In genomic region chr3:188929138-188929537, GRCh38 we compare ENCODE assay signal across 15 cellular contexts.
DNase-seq lines count a peak whose midpoint lies in the region; ATAC-seq and TF ChIP-seq lines count a peak whose summit lies in the region.
"Had no signal": no experiment of that assay in that cellular context is flagged by ENCODE, and none has a peak within 500 bp of the region (broad histone marks: within the 10 kb centered on the region; RNA-seq: fewer than 3 reads in every experiment).

No MANE protein-coding gene starts in this region.

- TF ChIP-seq EP300 in stomach (IDR thresholded peaks at IDR 0.05) = no peak

- no peaks in the 10 kb centered on the region for H3K4me1 ChIP-seq in stomach
- H3K4me1 ChIP-seq in CD4-positive, alpha-beta memory T cell (ENCODE audit: insufficient read depth, low read length) = no peaks in the 10 kb centered on the region

- H3K36me3 ChIP-seq in brain microvascular endothelial cell (replicated peaks) = no peaks in the 10 kb centered on the region
- no peaks in the 10 kb centered on the region for H3K36me3 ChIP-seq in stomach
- H3K36me3 ChIP-seq in CD4-positive, alpha-beta memory T cell (ENCODE audit: insufficient read depth, low read length) = no peaks in the 10 kb centered on the region
- H3K36me3 ChIP-seq: tibial nerve had no signal

- no peak for TF ChIP-seq POLR2A in stomach (IDR thresholded peaks at IDR 0.05)

- no peaks in the 10 kb centered on the region for H3K27me3 ChIP-seq in AG04450 (ENCODE audit: control insufficient read depth, insufficient read depth, low read length)
- no peaks in the 10 kb centered on the region for H3K27me3 ChIP-seq in brain microvascular endothelial cell (replicated peaks)
- H3K27me3 ChIP-seq in stomach = no peaks in the 10 kb centered on the region
- H3K27me3 ChIP-seq in CD4-positive, alpha-beta memory T cell (ENCODE audit: insufficient read depth, low read length) = no peaks in the 10 kb centered on the region
- H3K27me3 ChIP-seq: tibial nerve had no signal

- intact Hi-C loops in stomach (cut with DNase I; ENCODE audit: low total_unique reads) = no loop called here
- intact Hi-C loops in CD4-positive, alpha-beta memory T cell (cut with micrococcal nuclease) = no loop called here

- no peaks in the 10 kb centered on the region for H3K9me3 ChIP-seq in AG04450 (ENCODE audit: control insufficient read depth, insufficient read depth, low read length)
- no peaks in the 10 kb centered on the region for H3K9me3 ChIP-seq in stomach
- H3K9me3 ChIP-seq in CD4-positive, alpha-beta memory T cell (ENCODE audit: control insufficient read depth in 1 of 2, low read length in 2 of 2) = no peaks in the 10 kb centered on the region
- H3K9me3 ChIP-seq: tibial nerve had no signal

- peak; percentile 15; the same call in 1 of the 2 replicates for TF ChIP-seq CTCF in AG04450 (IDR thresholded peaks at IDR 0.05; ENCODE audit: low read depth, low read length)
- TF ChIP-seq CTCF in HFFc6 (IDR thresholded peaks at IDR 0.05) = peak; percentile 31; the same call in 1 of the 2 replicates
- peak; percentile 53 for TF ChIP-seq CTCF in brain microvascular endothelial cell (IDR thresholded peaks at IDR 0.05; ENCODE audit: low read depth, low read length, missing control alignments)
- no peak for TF ChIP-seq CTCF in stomach (IDR thresholded peaks at IDR 0.05)

- no peak overlapping the region for H3K27ac Mint-ChIP-seq in HFFc6
- H3K27ac Mint-ChIP-seq in CD4-positive, alpha-beta memory T cell = no peak overlapping the region

- H3K27ac ChIP-seq in AG04450 (ENCODE audit: low read depth, low read length) (no peak overlapping the region), brain microvascular endothelial cell (no peak overlapping the region), stomach (no peak overlapping the region)
- H3K27ac ChIP-seq in CD4-positive, alpha-beta memory T cell (ENCODE audit: low read depth, low read length) = no peak overlapping the region
- H3K27ac ChIP-seq: tibial nerve had no signal

- no peak overlapping the region for H3K4me3 Mint-ChIP-seq in HFFc6
- no peak overlapping the region for H3K4me3 Mint-ChIP-seq in CD4-positive, alpha-beta memory T cell

- H3K4me1 Mint-ChIP-seq in HFFc6 (ENCODE audit: low read depth) = peaks cover 5% of the 10 kb centered on the region; the same call in 1 of the 2 replicates
- H3K4me1 Mint-ChIP-seq in CD4-positive, alpha-beta memory T cell = peaks cover 0 to 2% (median 0%) of the 10 kb centered on the region in 4 donors
- H3K4me1 Mint-ChIP-seq: naive B cell had no signal

- peaks cover 2% of the 10 kb centered on the region; the same call in 1 of the 2 replicates for H3K27me3 Mint-ChIP-seq in HFFc6 (ENCODE audit: insufficient read depth)
- no peaks in the 10 kb centered on the region for H3K27me3 Mint-ChIP-seq in CD4-positive, alpha-beta memory T cell

- no peak for ATAC-seq in HG02840 (IDR thresholded peaks at IDR 0.05; ENCODE audit: low FRiP score, unreplicated experiment)

- POLR2A ChIA-PET in AG04450 (lab: Yijun Ruan, JAX) = no interaction called here
- POLR2A ChIA-PET in CD4-positive, alpha-beta memory T cell (lab: Charles Lee; ENCODE audit: partially characterized antibody) = no interaction called here

- H3K4me3 ChIP-seq in AG04450 (ENCODE audit: low read depth, low read length) = no peak overlapping the region
- no peak overlapping the region for H3K4me3 ChIP-seq in brain microvascular endothelial cell (ENCODE audit: low read depth, low read length)
- no peak overlapping the region for H3K4me3 ChIP-seq in stomach
- no peak overlapping the region for H3K4me3 ChIP-seq in CD4-positive, alpha-beta memory T cell (ENCODE audit: low read length in 2 of 2)
- H3K4me3 ChIP-seq: tibial nerve had no signal

- H3K36me3 Mint-ChIP-seq in HFFc6 (ENCODE audit: low read depth) = no peaks in the 10 kb centered on the region
- no peaks in the 10 kb centered on the region for H3K36me3 Mint-ChIP-seq in CD4-positive, alpha-beta memory T cell
- H3K36me3 Mint-ChIP-seq: naive B cell had no signal

- no peak for DNase-seq in AG04450 (ENCODE audit: low read depth, low spot score)
- DNase-seq in HFFc6 = no peak
- no peak for DNase-seq in brain microvascular endothelial cell
- DNase-seq in islet precursor cell = peak; percentile 58
- DNase-seq in stomach = no peak
- no peak for DNase-seq in CD4-positive, alpha-beta memory T cell
- no peak for DNase-seq in hippocampal formation (lab: John Stamatoyannopoulos, UW)
- DNase-seq: activated CD4-positive, alpha-beta T cell treated with anti-CD3 and anti-CD28 coated beads, Interleukin-2, amount 50 U/mL, for 48 hours; foreskin fibroblast; HCEC 1CT; naive B cell; NCI-H1436; stimulated activated CD4-positive, alpha-beta T cell treated with anti-CD3 and anti-CD28 coated beads, Interleukin-4, amount 100 ng/mL, for 1 hour had no signal

- in situ Hi-C loops in brain microvascular endothelial cell (cut with HindIII; ENCODE audit: low pct_ligation_motif_present, low sequenced_read_pairs) = no loop called here

- WGBS in stomach, 5 donors = 30 to 54% (median 38%) methylated on average over 2 of the region's 2 CpGs

- CTCF ChIA-PET in AG04450 (lab: Charles Lee) = no interaction called here
- CTCF ChIA-PET in CD4-positive, alpha-beta memory T cell (lab: Charles Lee; ENCODE audit: partially characterized antibody) = interaction anchor here (1.0 kb wide), 1 partner anchor 1189 kb away, joined by 3 read pairs; no protein-coding TSS in a partner anchor

- no peaks in the 10 kb centered on the region for H3K9me3 Mint-ChIP-seq in HFFc6
- peaks cover 0 to 5% (median 0%) of the 10 kb centered on the region in 8 donors for H3K9me3 Mint-ChIP-seq in CD4-positive, alpha-beta memory T cell
- H3K9me3 Mint-ChIP-seq: naive B cell had no signal

Comparison
In these comparisons a context has a peak if more than half of its experiments do, and no peak if none do; other contexts are left out.
1. CTCF ChIP-seq: peak in AG04450 (single experiment), HFFc6 (single experiment) and brain microvascular endothelial cell (single experiment); none in stomach (0 of 7).